1 cellular context compared by ENCODE assay signal in the genomic region with DNA sequence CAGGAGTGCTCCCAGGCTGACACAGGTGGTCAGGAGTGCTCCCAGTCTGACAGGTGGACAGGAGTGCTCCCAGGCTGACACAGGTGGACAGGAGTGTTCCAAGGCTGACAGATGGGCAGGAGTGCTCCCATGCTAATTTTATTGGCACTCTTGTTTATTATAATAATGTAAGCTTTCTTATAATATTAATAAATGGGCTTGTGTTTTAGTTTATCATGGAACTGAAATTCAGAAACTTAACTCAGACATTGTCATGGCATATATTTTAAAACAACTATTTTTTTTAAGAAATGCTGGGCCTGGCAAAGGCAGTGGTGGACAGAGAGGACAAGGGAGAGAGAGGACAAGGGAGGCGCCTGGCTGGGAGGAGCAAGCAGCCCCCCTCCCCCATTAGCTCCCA.
TF ChIP-seq lines count a peak whose summit lies in the region.

No MANE protein-coding gene starts in this region.

TF ChIP-seq in HepG2, 621 proteins besides CTCF, POLR2A, EP300 and RAD21:
- peak; percentile 89 for TF ChIP-seq ZNF263 (CRISPR knock-in tag; IDR thresholded peaks at IDR 0.05)
- no peak for TF ChIP-seq ZSCAN12 (CRISPR knock-in tag; IDR thresholded peaks at IDR 0.05)
- no peak for TF ChIP-seq ZNF605 (CRISPR knock-in tag; IDR thresholded peaks at IDR 0.05)
